ENCODE assay signal across 1 cellular context in genomic region chr18:24138884-24139616, GRCh38.
A peak's percentile ranks its signal among the peaks of the same experiment; 100 is the strongest.
TF ChIP-seq lines count a peak whose summit lies in the region.

Gene CABYR, plus strand, starts transcription at chr18:24139062. Its CDS starts 4,053 bp downstream, at chr18:24143115.

TF ChIP-seq in HepG2, 621 proteins besides CTCF, POLR2A, EP300 and RAD21 (continued from another document):
- no peak for TF ChIP-seq PLSCR1 (CRISPR knock-in tag; IDR thresholded peaks at IDR 0.05; ENCODE audit: borderline replicate concordance)
- TF ChIP-seq ZNF609 (CRISPR knock-in tag; IDR thresholded peaks at IDR 0.05; ENCODE audit: borderline replicate concordance): no peak
- no peak for TF ChIP-seq ZNF503 (CRISPR knock-in tag; IDR thresholded peaks at IDR 0.05)
- no peak for TF ChIP-seq HIC2 (CRISPR knock-in tag; IDR thresholded peaks at IDR 0.05; ENCODE audit: low read depth)
- no peak for TF ChIP-seq ZNF17 (CRISPR knock-in tag; IDR thresholded peaks at IDR 0.05)
- TF ChIP-seq KMT2A (CRISPR knock-in tag; IDR thresholded peaks at IDR 0.05): no peak
- no peak for TF ChIP-seq PRMT3 (CRISPR knock-in tag; IDR thresholded peaks at IDR 0.05; ENCODE audit: borderline replicate concordance, low read depth)
- no peak for TF ChIP-seq ZFYVE20 (CRISPR knock-in tag; IDR thresholded peaks at IDR 0.05; ENCODE audit: borderline replicate concordance, low read depth)
- no peak for TF ChIP-seq SMAD3 (CRISPR knock-in tag; IDR thresholded peaks at IDR 0.05)
- TF ChIP-seq ZBTB46 (CRISPR knock-in tag; IDR thresholded peaks at IDR 0.05; ENCODE audit: borderline replicate concordance): no peak
- TF ChIP-seq BCLAF1 (IDR thresholded peaks at IDR 0.05): no peak
- no peak for TF ChIP-seq ZNF768 (CRISPR knock-in tag; IDR thresholded peaks at IDR 0.05)
- TF ChIP-seq TFDP1 (CRISPR knock-in tag; IDR thresholded peaks at IDR 0.05; ENCODE audit: borderline replicate concordance): no peak
- TF ChIP-seq HCFC1 (IDR thresholded peaks at IDR 0.05; ENCODE audit: low read depth, low read length): no peak
- no peak for TF ChIP-seq YEATS2 (CRISPR knock-in tag; IDR thresholded peaks at IDR 0.05; ENCODE audit: borderline replicate concordance)
- TF ChIP-seq MXD3 (CRISPR knock-in tag; IDR thresholded peaks at IDR 0.05): no peak
- TF ChIP-seq RARA (CRISPR knock-in tag; IDR thresholded peaks at IDR 0.05): no peak
- TF ChIP-seq ZNF317 (CRISPR knock-in tag; IDR thresholded peaks at IDR 0.05): no peak
- TF ChIP-seq NFKB2 (CRISPR knock-in tag; IDR thresholded peaks at IDR 0.05; ENCODE audit: borderline replicate concordance): peak; percentile 13; the same call in 1 of the 2 replicates
- no peak for TF ChIP-seq FOXO1 (CRISPR knock-in tag; IDR thresholded peaks at IDR 0.05)
- TF ChIP-seq PHF21A (CRISPR knock-in tag; IDR thresholded peaks at IDR 0.05): peak; percentile 24; the same call in 1 of the 2 replicates
- TF ChIP-seq ZNF230 (CRISPR knock-in tag; IDR thresholded peaks at IDR 0.05): no peak
- TF ChIP-seq TAF1 (CRISPR knock-in tag; IDR thresholded peaks at IDR 0.05): no peak
- TF ChIP-seq ZNF362 (CRISPR knock-in tag; IDR thresholded peaks at IDR 0.05; ENCODE audit: borderline replicate concordance): no peak
- no peak for TF ChIP-seq ELF3 (CRISPR knock-in tag; IDR thresholded peaks at IDR 0.05)
- no peak for TF ChIP-seq ZNF3 (CRISPR knock-in tag; IDR thresholded peaks at IDR 0.05)
- TF ChIP-seq PATZ1 (CRISPR knock-in tag; IDR thresholded peaks at IDR 0.05): no peak
- TF ChIP-seq ZNF761 (CRISPR knock-in tag; conservative IDR thresholded peaks at IDR 0.05): no peak
